In genomic region chr11:20110908-20111669, GRCh38 we compare ENCODE assay signal across 9 cellular contexts. TPM values are rescaled to one million over a fixed set of nuclear protein-coding genes. Genes with fewer than 3 reads are reported as not detected.
DNase-seq lines count a peak whose midpoint lies in the region; ATAC-seq and TF ChIP-seq lines count a peak whose summit lies in the region.
"Had no signal": no experiment of that assay in that cellular context is flagged by ENCODE, and none has a peak within 500 bp of the region (broad histone marks: within the 10 kb centered on the region; RNA-seq: fewer than 3 reads in every experiment).

No MANE protein-coding gene starts in this region.

- no peak overlapping the region for H3K27ac Mint-ChIP-seq in activated naive CD4-positive, alpha-beta T cell treated with anti-CD3 and anti-CD28 coated beads for 36 hours

- CTCF ChIA-PET in activated naive CD4-positive, alpha-beta T cell treated with anti-CD3 and anti-CD28 coated beads for 36 hours (lab: Charles Lee), result interaction anchor here (0.9 to 8.2 kb wide), 11 partner anchors 15 to 244 kb away, joined by 3 to 46 read pairs (median 4); no protein-coding TSS in a partner anchor

- H3K9me3 ChIP-seq in right atrium auricular region (no peaks in the 10 kb centered on the region), skeletal muscle satellite cell (replicated peaks; ENCODE audit: low read length) (no peaks in the 10 kb centered on the region)

- peak overlapping the region; percentile 76 to 81 for H3K27ac ChIP-seq in right atrium auricular region

- peak overlapping the region; percentile 74 for H3K4me2 ChIP-seq in skeletal muscle satellite cell (ENCODE audit: low read length)

- H3K4me1 Mint-ChIP-seq in activated naive CD4-positive, alpha-beta T cell treated with anti-CD3 and anti-CD28 coated beads for 36 hours (ENCODE audit: low read depth), result no peaks in the 10 kb centered on the region

- H3K9ac ChIP-seq in skeletal muscle satellite cell (ENCODE audit: low read depth, low read length), result peak overlapping the region; percentile 62

- H3K9me3 Mint-ChIP-seq in activated naive CD4-positive, alpha-beta T cell treated with anti-CD3 and anti-CD28 coated beads for 36 hours, result no peaks in the 10 kb centered on the region

- H3K27me3 ChIP-seq in right atrium auricular region (no peaks in the 10 kb centered on the region), skeletal muscle satellite cell (ENCODE audit: control insufficient read depth, insufficient read depth, low read length) (no peaks in the 10 kb centered on the region)

- peak; percentile 73 to 87 for TF ChIP-seq CTCF in right atrium auricular region (IDR thresholded peaks at IDR 0.05)

- H3K27me3 Mint-ChIP-seq in activated naive CD4-positive, alpha-beta T cell treated with anti-CD3 and anti-CD28 coated beads for 36 hours (ENCODE audit: low read depth), result peaks cover 2% of the 10 kb centered on the region

- no peak overlapping the region for H3K4me3 Mint-ChIP-seq in activated naive CD4-positive, alpha-beta T cell treated with anti-CD3 and anti-CD28 coated beads for 36 hours

- H3K36me3 Mint-ChIP-seq in activated naive CD4-positive, alpha-beta T cell treated with anti-CD3 and anti-CD28 coated beads for 36 hours (ENCODE audit: low read depth), result no peaks in the 10 kb centered on the region

- H3K4me3 ChIP-seq in right atrium auricular region (no peak overlapping the region), skeletal muscle satellite cell (ENCODE audit: low read length) (peak overlapping the region; percentile 10)

- peaks cover 0 to 23% of the 10 kb centered on the region in 2 donors for H3K4me1 ChIP-seq in right atrium auricular region
- peaks cover 66% of the 10 kb centered on the region for H3K4me1 ChIP-seq in skeletal muscle satellite cell (ENCODE audit: control insufficient read depth, insufficient read depth, low read length)

- H3K36me3 ChIP-seq in right atrium auricular region, result peaks cover 50% of the 10 kb centered on the region
- H3K36me3 ChIP-seq in skeletal muscle satellite cell (ENCODE audit: insufficient read depth, low read length), result peaks cover 63% of the 10 kb centered on the region

- DNase-seq in DMS153 treated with DMSO at 0.1 percent for 48 hours (lab: John Stamatoyannopoulos, UW; ENCODE audit: unreplicated experiment), result peak; percentile 73
- peak; percentile 37 for DNase-seq in HK-2 (ENCODE audit: unreplicated experiment)
- peak; percentile 31 for DNase-seq in NCI-H82 treated with DMSO at 0.1 percent for 48 hours (lab: John Stamatoyannopoulos, UW; ENCODE audit: unreplicated experiment)
- peak; percentile 68 for DNase-seq in activated naive CD4-positive, alpha-beta T cell treated with anti-CD3 and anti-CD28 coated beads for 36 hours
- DNase-seq in right atrium auricular region (ENCODE audit: low spot score), result no peak

- intact Hi-C loops in activated naive CD4-positive, alpha-beta T cell treated with anti-CD3 and anti-CD28 coated beads for 36 hours (cut with micrococcal nuclease), result loop anchor here (1.0 kb wide), 2 partner anchors 160 to 173 kb away; no protein-coding TSS in a partner anchor

- ATAC-seq in GM19455 (IDR thresholded peaks at IDR 0.05; ENCODE audit: unreplicated experiment) (peak; percentile 88), HG03439 (IDR thresholded peaks at IDR 0.05; ENCODE audit: unreplicated experiment) (no peak)

RNA-seq across cellular contexts. Expression of gene DBX1, which starts 49.2 kb away (rescaled TPM):
- total RNA-seq in activated naive CD4-positive, alpha-beta T cell treated with anti-CD3 and anti-CD28 coated beads for 36 hours, result not detected
- total RNA-seq in right atrium auricular region, result not detected
- not detected in 2 replicates for total RNA-seq in skeletal muscle satellite cell (2012; rRNA removed)
- total RNA-seq: activated CD8-positive, alpha-beta memory T cell treated with anti-CD3 and anti-CD28 coated beads for 36 hours had no signal
